Comparison of ENCODE assay signal across 7 cellular contexts in the genomic region with DNA sequence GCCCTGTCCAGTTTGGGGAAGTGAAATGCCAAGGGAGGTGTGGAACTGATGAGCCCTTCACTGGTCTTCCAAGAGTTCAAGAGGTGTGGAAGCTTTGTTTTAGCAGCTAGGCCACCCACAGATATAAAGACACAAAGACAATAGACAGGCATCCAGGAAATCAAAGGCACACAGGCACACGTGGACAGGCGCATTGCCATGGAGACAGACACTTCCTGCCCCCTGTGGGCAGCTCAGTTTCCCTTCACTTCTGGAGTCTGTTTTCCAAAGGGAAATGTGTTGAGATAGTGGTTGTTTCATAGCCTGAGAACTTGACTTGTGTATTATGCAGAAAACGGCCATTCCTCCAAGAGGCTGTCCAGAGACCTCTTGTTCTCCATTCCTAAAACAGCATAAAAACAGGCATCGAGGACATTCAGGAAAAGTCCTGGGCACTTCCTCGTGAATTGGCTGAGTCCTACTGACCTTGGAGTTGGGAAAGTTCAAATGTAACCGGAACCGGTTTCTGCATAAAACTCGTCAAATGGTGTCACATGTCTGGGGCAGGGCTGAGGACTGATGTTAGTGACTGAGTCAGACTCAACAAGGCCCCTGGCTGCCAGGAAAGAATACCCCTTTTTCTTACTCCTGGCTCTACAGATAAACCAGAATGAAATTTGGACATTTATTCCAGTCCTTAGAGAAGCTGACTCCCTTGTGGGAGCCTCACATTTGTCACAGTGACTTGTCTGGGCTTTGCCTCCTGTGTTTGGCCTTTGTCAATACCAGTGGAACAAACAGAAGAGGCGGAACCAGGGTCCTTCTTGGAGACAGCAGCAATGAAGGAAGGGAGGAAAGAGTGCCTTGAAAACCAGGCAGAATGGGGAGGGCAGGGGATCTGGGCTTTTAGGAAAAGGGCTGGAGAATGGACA. TPM values are rescaled to one million over a fixed set of nuclear protein-coding genes. Genes with fewer than 3 reads are reported as not detected.
A peak's percentile ranks its signal among the peaks of the same experiment; 100 is the strongest.
DNase-seq lines count a peak whose midpoint lies in the region; ATAC-seq, FAIRE-seq and TF ChIP-seq lines count a peak whose summit lies in the region.

No MANE protein-coding gene starts in this region.

- H3K36me3 ChIP-seq in Loucy (ENCODE audit: insufficient read depth, low read length) (no peaks in the 10 kb centered on the region), kidney (ENCODE audit: control insufficient read depth in 1 of 2, insufficient read depth in 2 of 2, low read length in 2 of 2) (no peaks in the 10 kb centered on the region)

- H3K9ac ChIP-seq in Loucy (ENCODE audit: low read depth, low read length, poor library complexity, severe bottlenecking) (peak overlapping the region; percentile 20), kidney (ENCODE audit: low read length in 2 of 2) (peak overlapping the region; percentile 70 to 77)

- no peaks in the 10 kb centered on the region for H3K9me2 ChIP-seq in Loucy (replicated peaks; ENCODE audit: low read depth, low read length)

- peaks cover 13% of the 10 kb centered on the region for H3K4me1 ChIP-seq in Loucy (ENCODE audit: insufficient read depth, low read length, poor library complexity, severe bottlenecking)
- peaks cover 43 to 50% of the 10 kb centered on the region in 2 donors for H3K4me1 ChIP-seq in kidney (ENCODE audit: control insufficient read depth in 1 of 2, insufficient read depth in 1 of 2, low read depth in 1 of 2, low read length in 2 of 2)

- H3K27ac ChIP-seq in kidney (ENCODE audit: low read depth in 2 of 2, low read length in 2 of 2): peak overlapping the region; percentile 93 to 98

- no peaks in the 10 kb centered on the region for H3K27me3 ChIP-seq in Loucy (ENCODE audit: insufficient read depth, low read length, poor library complexity, severe bottlenecking)

- H2AFZ ChIP-seq in Loucy (ENCODE audit: low read length): peak overlapping the region; percentile 72

- peak; percentile 18 for DNase-seq in astrocyte of the hippocampus (ENCODE audit: low read depth, low spot score)
- no peak for DNase-seq in kidney
- peak; percentile 31 for DNase-seq in stromal cell of bone marrow (ENCODE audit: low read depth)
- no peak for DNase-seq in NCI-H2196 (lab: John Stamatoyannopoulos, UW; ENCODE audit: unreplicated experiment)
- no peak for DNase-seq in GM10266 (ENCODE audit: extremely low spot score)

- no peak for FAIRE-seq in kidney (lab: Jason Lieb, UNC)

- TF ChIP-seq CTCF in Loucy (conservative IDR thresholded peaks at IDR 0.05; ENCODE audit: low read length) (no peak), kidney (IDR thresholded peaks at IDR 0.05; ENCODE audit: borderline replicate concordance, extremely low read depth, insufficient read depth) (no peak), GM10266 (IDR thresholded peaks at IDR 0.05; ENCODE audit: control insufficient read depth, insufficient read depth, low read depth, missing control alignments) (no peak)

- no peaks in the 10 kb centered on the region for H4K20me1 ChIP-seq in Loucy (ENCODE audit: insufficient read depth, low read length, poor library complexity, severe bottlenecking)

- H3K79me2 ChIP-seq in Loucy (ENCODE audit: insufficient read depth, low read length): no peaks in the 10 kb centered on the region

- H3K4me2 ChIP-seq in Loucy (ENCODE audit: low read depth, low read length, poor library complexity, severe bottlenecking): peak overlapping the region; percentile 26

- H3F3A ChIP-seq in Loucy (ENCODE audit: low read depth): no peaks in the 10 kb centered on the region

- intact Hi-C loops in kidney (cut with DNase I): no loop called here

- H3K9me3 ChIP-seq in Loucy (ENCODE audit: insufficient read depth, low read depth, low read length) (no peaks in the 10 kb centered on the region), kidney (ENCODE audit: control insufficient read depth in 1 of 2, low read length in 2 of 2) (no peaks in the 10 kb centered on the region)

- H3K4me3 ChIP-seq in Loucy (ENCODE audit: low read length, poor library complexity, severe bottlenecking) (no peak overlapping the region), kidney (ENCODE audit: low read length in 2 of 2) (peak overlapping the region; percentile 33 to 58)

- ATAC-seq in HG03097 (IDR thresholded peaks at IDR 0.05; ENCODE audit: low FRiP score, unreplicated experiment): no peak

RNA-seq across cellular contexts. Expression of a gene that starts 1.3 kb away (rescaled TPM):
- total RNA-seq in kidney: 20.2 TPM
- polyA plus RNA-seq in kidney (ENCODE audit: insufficient read depth, low read depth, low replicate concordance): 3.1 TPM

Comparison
In these comparisons a context has a peak if more than half of its experiments do, and no peak if none do; other contexts are left out.
1. DNase-seq: peak in astrocyte of the hippocampus (single experiment) and stromal cell of bone marrow (single experiment); none in kidney (single experiment), NCI-H2196 (single experiment) and GM10266 (single experiment).